Comparison of ENCODE assay signal across 8 cellular contexts in the genomic region with DNA sequence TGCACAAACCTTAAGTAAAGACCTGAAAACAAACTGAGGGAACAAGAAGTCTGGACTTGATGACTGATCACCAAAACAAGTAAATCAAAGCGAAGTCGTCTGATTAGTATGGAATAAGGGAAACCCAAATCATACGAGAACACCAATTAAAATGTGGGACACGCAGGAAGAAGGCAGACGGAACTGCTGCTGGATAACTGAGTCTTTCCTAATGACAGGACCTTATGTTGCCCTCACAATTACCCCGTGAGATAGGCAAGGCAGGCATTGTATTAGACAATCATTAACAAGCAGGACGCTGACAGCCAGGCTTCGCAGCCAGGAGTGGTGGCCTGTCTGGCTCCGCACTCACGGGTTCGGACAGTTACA. TPM values are rescaled to one million over a fixed set of nuclear protein-coding genes. Genes with fewer than 3 reads are reported as not detected.
A peak's percentile ranks its signal among the peaks of the same experiment; 100 is the strongest.
DNase-seq lines count a peak whose midpoint lies in the region; ATAC-seq, FAIRE-seq and TF ChIP-seq lines count a peak whose summit lies in the region.

No MANE protein-coding gene starts in this region.

- intact Hi-C loops in Caco-2 (cut with micrococcal nuclease; ENCODE audit: unreplicated experiment) (loop anchor here (1.0 to 10.0 kb wide), 5 partner anchors 9 to 252 kb away; a partner anchor contains a TSS), pancreas (cut with DNase I) (no loop called here)

- peak; percentile 64 to 84 for TF ChIP-seq POLR2A in Peyer's patch (IDR thresholded peaks at IDR 0.05)

- peak overlapping the region; percentile 98 for H3K27ac Mint-ChIP-seq in Caco-2 (ENCODE audit: unreplicated experiment)

- POLR2A ChIA-PET in Caco-2 (lab: Charles Lee): interaction anchor here (0.5 to 4.0 kb wide), 13 partner anchors 8 to 549 kb away, joined by 3 to 64 read pairs (median 3); a partner anchor contains a TSS

- no peaks in the 10 kb centered on the region for H3K9me3 Mint-ChIP-seq in Caco-2 (ENCODE audit: unreplicated experiment)

- CTCF ChIA-PET in Caco-2 (lab: Charles Lee): interaction anchor here (0.7 to 1.1 kb wide), 4 partner anchors 46 to 147 kb away, joined by 3 to 6 read pairs (median 4); a partner anchor contains a TSS

- H3K27me3 Mint-ChIP-seq in Caco-2 (ENCODE audit: insufficient read depth, unreplicated experiment): no peaks in the 10 kb centered on the region

- TSS peak; percentile 83 for BruUV-seq in Caco-2 (replicated peaks; lab: Mats Ljungman, UMichigan)

- WGBS in pancreas, 2 donors: 1% methylated on average over 11 of the region's 11 CpGs

- DNase-seq in Caco-2: no peak
- no peak for DNase-seq in Peyer's patch
- DNase-seq in epithelial cell of proximal tubule (ENCODE audit: low read depth): no peak
- DNase-seq in pancreas: no peak
- no peak for DNase-seq in frontal cortex (ENCODE audit: low spot score in 2 of 2)
- no peak for DNase-seq in Kasumi-1 (lab: John Stamatoyannopoulos, UW)
- no peak for DNase-seq in COLO668 (lab: John Stamatoyannopoulos, UW; ENCODE audit: unreplicated experiment)
- DNase-seq in pons (ENCODE audit: low spot score): no peak

- H3K4me3 ChIP-seq in Caco-2 (ENCODE audit: low read depth, low read length) (peak overlapping the region; percentile 47), Peyer's patch (peak overlapping the region; percentile 67 to 86 (median 80)), epithelial cell of proximal tubule (ENCODE audit: low read depth, low read length) (peak overlapping the region; percentile 93), pancreas (peak overlapping the region; percentile 21 to 76 (median 57))

- peaks cover 29% of the 10 kb centered on the region for H3K36me3 Mint-ChIP-seq in Caco-2 (ENCODE audit: insufficient read depth, unreplicated experiment)

- peak overlapping the region; percentile 92 for H3K4me3 Mint-ChIP-seq in Caco-2 (ENCODE audit: unreplicated experiment)

- FAIRE-seq in pancreas (lab: Jason Lieb, UNC): no peak
- no peak for FAIRE-seq in frontal cortex (lab: Jason Lieb, UNC)

- peak; percentile 48 to 67 (median 64) for ATAC-seq in pancreas

- H3K9me3 ChIP-seq in Caco-2 (no peaks in the 10 kb centered on the region; the same call in 1 of the 2 replicates), Peyer's patch (no peaks in the 10 kb centered on the region), pancreas (no peaks in the 10 kb centered on the region)

- no peaks in the 10 kb centered on the region for H3K27me3 ChIP-seq in Caco-2 (replicated peaks; ENCODE audit: control insufficient read depth, insufficient read depth, low read length)
- H3K27me3 ChIP-seq in Peyer's patch: no peaks in the 10 kb centered on the region
- H3K27me3 ChIP-seq in pancreas: no peaks in the 10 kb centered on the region

- H3K36me3 ChIP-seq in Caco-2 (ENCODE audit: control insufficient read depth, insufficient read depth, low read length) (no peaks in the 10 kb centered on the region), Peyer's patch (no peaks in the 10 kb centered on the region), pancreas (no peaks in the 10 kb centered on the region)

- peaks cover 12% of the 10 kb centered on the region for H3K4me1 Mint-ChIP-seq in Caco-2 (ENCODE audit: low read depth, unreplicated experiment)

- H3K27ac ChIP-seq in Peyer's patch: peak overlapping the region; percentile 94 to 98 (median 98)
- H3K27ac ChIP-seq in pancreas: peak overlapping the region; percentile 96 to 100 (median 99)

- H3K4me1 ChIP-seq in Caco-2 (peaks cover 16% of the 10 kb centered on the region), Peyer's patch (peaks cover 0 to 15% (median 5%) of the 10 kb centered on the region in 4 donors), pancreas (peaks cover 0 to 13% (median 12%) of the 10 kb centered on the region in 3 donors)

- TF ChIP-seq CTCF in Caco-2 (IDR thresholded peaks at IDR 0.05; ENCODE audit: insufficient read depth in 1 of 2, low read depth in 1 of 2, low read length in 1 of 2, severe bottlenecking in 1 of 2, unreplicated experiment in 1 of 2) (no peak), Peyer's patch (IDR thresholded peaks at IDR 0.05) (no peak), epithelial cell of proximal tubule (conservative IDR thresholded peaks at IDR 0.05; ENCODE audit: low read depth, low read length) (no peak), pancreas (IDR thresholded peaks at IDR 0.05) (no peak)

RNA-seq across cellular contexts. Expression of a gene that starts 0.6 kb away (rescaled TPM):
- 22.5 and 25.0 TPM in 2 replicates for total RNA-seq in Caco-2 (2022)
- total RNA-seq in Peyer's patch: 10 to 100 TPM; 14.4 to 30.3 (median 22.3) TPM
- total RNA-seq in epithelial cell of proximal tubule: 16.7 and 17.9 TPM in 2 replicates
- 10 to 100 TPM in 2 of 6 donors, 1 to 10 TPM in 4; 7.6 to 10.1 (median 9.7) TPM for total RNA-seq in pancreas
- polyA plus RNA-seq in pancreas: 10 to 100 TPM in 1 of 2 donors, 1 to 10 TPM in 1; 5.7 to 10.8 TPM
- 35.9 TPM for total RNA-seq in frontal cortex

RNA-seq across cellular contexts. Expression of a gene that starts 17.9 kb away (rescaled TPM):
- 273 and 274 TPM in 2 replicates for total RNA-seq in Caco-2 (2022)
- 100 to 1,000 TPM; 313 to 785 (median 486) TPM for total RNA-seq in Peyer's patch
- total RNA-seq in epithelial cell of proximal tubule: 125 and 135 TPM in 2 replicates
- total RNA-seq in pancreas: 100 to 1,000 TPM in 4 of 6 donors, 10 to 100 TPM in 2; 75.8 to 169 (median 121) TPM
- polyA plus RNA-seq in pancreas: 100 to 1,000 TPM; 173 to 277 TPM
- total RNA-seq in frontal cortex: 250 TPM

RNA-seq across cellular contexts. Expression of a gene that starts 46.9 kb away (rescaled TPM):
- total RNA-seq in Caco-2 (2022): 877 and 933 TPM in 2 replicates
- total RNA-seq in Peyer's patch: 100 to 1,000 TPM in 3 of 4 donors, 10 to 100 TPM in 1; 88.4 to 221 (median 122) TPM
- total RNA-seq in epithelial cell of proximal tubule: 407 and 601 TPM in 2 replicates
- total RNA-seq in pancreas: 100 to 1,000 TPM; 114 to 181 (median 137) TPM
- 100 to 1,000 TPM in 1 of 2 donors, 10 to 100 TPM in 1; 94.8 to 145 TPM for polyA plus RNA-seq in pancreas
- total RNA-seq in frontal cortex: 157 TPM

RNA-seq across cellular contexts. Expression of a gene that starts 47.4 kb away (rescaled TPM):
- total RNA-seq in Caco-2 (2022): 340 and 373 TPM in 2 replicates
- total RNA-seq in Peyer's patch: 10 to 100 TPM; 23.8 to 95.4 (median 67.8) TPM
- 349 and 354 TPM in 2 replicates for total RNA-seq in epithelial cell of proximal tubule
- 10 to 100 TPM; 17.1 to 51.9 (median 31.2) TPM for total RNA-seq in pancreas
- 10 to 100 TPM; 87.4 to 98.6 TPM for polyA plus RNA-seq in pancreas
- total RNA-seq in frontal cortex: 62.8 TPM
